In genomic region chr2:61793389-61793836, GRCh38 we compare ENCODE assay signal across 8 cellular contexts.
DNase-seq lines count a peak whose midpoint lies in the region; ATAC-seq and TF ChIP-seq lines count a peak whose summit lies in the region.

No MANE protein-coding gene starts in this region.

- CTCF ChIA-PET in HEK293 (lab: Yijun Ruan, JAX): interaction anchor here (0.6 to 1.0 kb wide), 3 partner anchors 24 to 604 kb away, joined by 4 to 8 read pairs (median 6); no protein-coding TSS in a partner anchor

- peak; percentile 78 for DNase-seq in DMS53 treated with DMSO at 0.1 percent for 48 hours (lab: John Stamatoyannopoulos, UW; ENCODE audit: unreplicated experiment)
- DNase-seq in NCI-H2171 treated with DMSO at 0.1 percent for 48 hours (lab: John Stamatoyannopoulos, UW): peak; percentile 70
- peak; percentile 76 to 77 for DNase-seq in activated CD4-positive, alpha-beta T cell treated with anti-CD3 and anti-CD28 coated beads, Interleukin-2, amount 50 U/mL, for 4 hours
- DNase-seq in dermis microvascular lymphatic vessel endothelial cell (ENCODE audit: low read depth in 2 of 2): peak; percentile 23 to 62
- DNase-seq in lung (ENCODE audit: low spot score): peak; percentile 44
- DNase-seq in stimulated activated CD8-positive, alpha-beta memory T cell treated with anti-CD3 and anti-CD28 coated beads, Interleukin-15, amount 100 ng/mL, for 48 hours (ENCODE audit: low read depth in 2 of 2): peak; percentile 54 to 59

- H3K9me3 ChIP-seq in HEK293 (ENCODE audit: control insufficient read depth, insufficient read depth, low read depth, low read length) (no peaks in the 10 kb centered on the region), lung (ENCODE audit: control insufficient read depth in 2 of 2, insufficient read depth in 1 of 2, low read length in 1 of 2) (no peaks in the 10 kb centered on the region)

- POLR2A ChIA-PET in HEK293 (lab: Yijun Ruan, JAX): no interaction called here

- H3K36me3 ChIP-seq in HEK293 (ENCODE audit: control insufficient read depth in 2 of 2, insufficient read depth in 1 of 2, low read length in 2 of 2) (no peaks in the 10 kb centered on the region), lung (ENCODE audit: control insufficient read depth in 2 of 2, insufficient read depth in 2 of 2, low read length in 2 of 2) (no peaks in the 10 kb centered on the region)

- H3K27ac ChIP-seq in HEK293 (ENCODE audit: extremely low read depth, low read depth, low read length): no peak overlapping the region
- no peak overlapping the region for H3K27ac ChIP-seq in lung (ENCODE audit: low read depth in 1 of 2, low read length in 1 of 2)

- ATAC-seq in lung (ENCODE audit: insufficient read depth, low FRiP score) (peak; percentile 56), HG03196 (IDR thresholded peaks at IDR 0.05; ENCODE audit: unreplicated experiment) (no peak)

- H3K4me1 ChIP-seq in HEK293 (ENCODE audit: control insufficient read depth, insufficient read depth, low read length) (no peaks in the 10 kb centered on the region), lung (ENCODE audit: control insufficient read depth in 2 of 2, insufficient read depth in 2 of 2, low read length in 2 of 2) (no peaks in the 10 kb centered on the region)

- H3K27me3 ChIP-seq in lung (ENCODE audit: control insufficient read depth, insufficient read depth): no peaks in the 10 kb centered on the region

- WGBS in lung, 2 donors: 17 to 20% methylated on average over 20 of the region's 20 CpGs

- no peak overlapping the region for H3K4me3 ChIP-seq in HEK293 (ENCODE audit: low read depth, low read length)
- H3K4me3 ChIP-seq in lung: no peak overlapping the region

- TF ChIP-seq CTCF in HEK293 (tag by site-specific recombination; IDR thresholded peaks at IDR 0.05) (0 out of 2 replicates have a peak, but pooled peaks have one; percentile 19), lung (IDR thresholded peaks at IDR 0.05; ENCODE audit: control extremely low read depth, extremely low read depth) (peak; percentile 23)

TF ChIP-seq in HEK293, 187 proteins besides CTCF, POLR2A, EP300 and RAD21:
- TF ChIP-seq SP7 (tag by site-specific recombination; IDR thresholded peaks at IDR 0.05) (no peak), ZNF654 (tag by site-specific recombination; IDR thresholded peaks at IDR 0.05; ENCODE audit: low read depth) (0 out of 2 replicates have a peak, but pooled peaks have one; percentile 24), ZNF362 (tag by site-specific recombination; IDR thresholded peaks at IDR 0.05) (0 out of 2 replicates have a peak, but pooled peaks have one; percentile 48)
